9 cellular contexts compared by ENCODE assay signal in genomic region chr9:36163049-36163839, GRCh38. TPM values are rescaled to one million over a fixed set of nuclear protein-coding genes. Genes with fewer than 3 reads are reported as not detected.
DNase-seq lines count a peak whose midpoint lies in the region; ATAC-seq and TF ChIP-seq lines count a peak whose summit lies in the region.
"Had no signal": no experiment of that assay in that cellular context is flagged by ENCODE, and none has a peak within 500 bp of the region (broad histone marks: within the 10 kb centered on the region; RNA-seq: fewer than 3 reads in every experiment).

No MANE protein-coding gene starts in this region.

- POLR2A ChIA-PET in OCI-LY7 (lab: Charles Lee), result interaction anchor here (0.6 to 1.5 kb wide), 9 partner anchors 8 to 539 kb away, joined by 3 to 5 read pairs (median 4); partner anchors contain the start of gene CLTA

- no TSS peak for BruUV-seq in OCI-LY7 (replicated peaks; lab: Mats Ljungman, UMichigan)

- intact Hi-C loops in OCI-LY7 (cut with micrococcal nuclease; ENCODE audit: unreplicated experiment), result loop anchor here (10.0 kb wide), 1 partner anchor 128 kb away; the partner anchor contains the start of gene RECK

- H3K9me3 ChIP-seq in OCI-LY7 (ENCODE audit: low read length), result no peaks in the 10 kb centered on the region

- no peaks in the 10 kb centered on the region for H3K79me2 ChIP-seq in OCI-LY7 (ENCODE audit: insufficient read depth, low read depth, low read length)

- no peaks in the 10 kb centered on the region for H4K20me1 ChIP-seq in OCI-LY7 (ENCODE audit: insufficient read depth, low read length)

- CTCF ChIA-PET in OCI-LY7 (lab: Charles Lee; ENCODE audit: unreplicated experiment), result no interaction called here

- no peak for TF ChIP-seq CTCF in OCI-LY7 (conservative IDR thresholded peaks at IDR 0.05; ENCODE audit: low read length)

- H3K27ac ChIP-seq in OCI-LY7 (ENCODE audit: low read depth, low read length, poor library complexity, severe bottlenecking), result no peak overlapping the region
- H3K27ac ChIP-seq: epithelial cell of prostate had no signal

- H2AFZ ChIP-seq in OCI-LY7 (ENCODE audit: low read length), result no peak overlapping the region

- H3K4me3 ChIP-seq in OCI-LY7 (ENCODE audit: low read depth, low read length, poor library complexity, severe bottlenecking), result no peak overlapping the region

- no peak overlapping the region for H3K4me2 ChIP-seq in OCI-LY7 (ENCODE audit: low read length)

- no peaks in the 10 kb centered on the region for H3K9me2 ChIP-seq in OCI-LY7 (ENCODE audit: insufficient read depth, low read length)

- no peak for ATAC-seq in HG03025 (IDR thresholded peaks at IDR 0.05; ENCODE audit: low FRiP score, unreplicated experiment)

- peak; percentile 71 for DNase-seq in EL
- peak in 39 of 58 donors; percentile 12 to 80 (median 45) for DNase-seq in anterior cingulate cortex (lab: John Stamatoyannopoulos, UW)
- DNase-seq in hypothalamus (lab: John Stamatoyannopoulos, UW), result peak in 40 of 51 donors; percentile 17 to 82 (median 54)
- DNase-seq in retina, result peak; percentile 73
- no peak for DNase-seq in OCI-LY7 (ENCODE audit: low spot score)
- DNase-seq in NCI-H2171 treated with DMSO at 0.1 percent for 48 hours (lab: John Stamatoyannopoulos, UW), result no peak
- DNase-seq in germinal center (ENCODE audit: low spot score), result no peak

- H3K4me1 ChIP-seq in OCI-LY7 (ENCODE audit: insufficient read depth, low read length, poor library complexity, severe bottlenecking), result peaks cover 3% of the 10 kb centered on the region

- H3K36me3 ChIP-seq in OCI-LY7 (ENCODE audit: insufficient read depth, low read length), result no peaks in the 10 kb centered on the region

RNA-seq across cellular contexts. Expression of gene CCIN, which starts 5.9 kb away (rescaled TPM):
- not detected in 2 replicates for total RNA-seq in OCI-LY7 (2014; rRNA removed; shearing (Covaris generic))
- not detected in 2 replicates for total RNA-seq in OCI-LY7 (2022)

RNA-seq across cellular contexts. Expression of gene GLIPR2, which starts 26.7 kb away (rescaled TPM):
- total RNA-seq in OCI-LY7 (2014; rRNA removed; shearing (Covaris generic)), result not detected in 2 replicates
- not detected in 2 replicates for total RNA-seq in OCI-LY7 (2022)

RNA-seq across cellular contexts. Expression of gene CLTA, which starts 27.5 kb away (rescaled TPM):
- 150 and 176 TPM in 2 replicates for total RNA-seq in OCI-LY7 (2014; rRNA removed; shearing (Covaris generic))
- 161 and 171 TPM in 2 replicates for total RNA-seq in OCI-LY7 (2022)

Comparison
In these comparisons a context has a peak if more than half of its experiments do, and no peak if none do; other contexts are left out.
1. DNase-seq: peak in EL (single experiment), anterior cingulate cortex (39 of 58), hypothalamus (40 of 51) and retina (single experiment); none in OCI-LY7 (single experiment), NCI-H2171 treated with DMSO at 0.1 percent for 48 hours (single experiment) and germinal center (single experiment).